In genomic region chr6:154139894-154140293, GRCh38 we compare ENCODE assay signal across 24 cellular contexts.
A peak's percentile ranks its signal among the peaks of the same experiment; 100 is the strongest.
DNase-seq lines count a peak whose midpoint lies in the region; ATAC-seq and TF ChIP-seq lines count a peak whose summit lies in the region.
"Had no signal": no experiment of that assay in that cellular context is flagged by ENCODE, and none has a peak within 500 bp of the region (broad histone marks: within the 10 kb centered on the region; RNA-seq: fewer than 3 reads in every experiment).

No MANE protein-coding gene starts in this region.

- TF ChIP-seq POLR2A in upper lobe of left lung (IDR thresholded peaks at IDR 0.05): no peak
- no peak for TF ChIP-seq POLR2A in vagina (IDR thresholded peaks at IDR 0.05)

- POLR2A ChIA-PET in CD4-positive, alpha-beta memory T cell (lab: Charles Lee; ENCODE audit: partially characterized antibody): no interaction called here
- POLR2A ChIA-PET in SK-N-SH (lab: Yijun Ruan, JAX): no interaction called here

- no peaks in the 10 kb centered on the region for H3F3A ChIP-seq in SK-N-SH (replicated peaks; ENCODE audit: insufficient read depth)

- no peak overlapping the region for H3K4me2 ChIP-seq in SK-N-SH

- peak; percentile 19 for ATAC-seq in effector memory CD8-positive, alpha-beta T cell (replicated peaks)
- peak; percentile 26 to 54 for ATAC-seq in upper lobe of left lung (ENCODE audit: low FRiP score in 2 of 2)
- ATAC-seq: naive thymus-derived CD8-positive, alpha-beta T cell; SK-N-SH treated with all-trans-retinoic acid at 6 μM for 48 hours had no signal

- no peaks in the 10 kb centered on the region for H3K36me3 ChIP-seq in upper lobe of left lung
- no peaks in the 10 kb centered on the region for H3K36me3 ChIP-seq in vagina
- H3K36me3 ChIP-seq in CD4-positive, alpha-beta memory T cell (ENCODE audit: insufficient read depth, low read length): no peaks in the 10 kb centered on the region
- H3K36me3 ChIP-seq in SK-N-SH (replicated peaks in 1 of 2; ENCODE audit: control insufficient read depth in 1 of 2, insufficient read depth in 2 of 2, low read length in 1 of 2): no peaks in the 10 kb centered on the region
- H3K36me3 ChIP-seq: Peyer's patch had no signal

- H3K27me3 ChIP-seq in upper lobe of left lung: no peaks in the 10 kb centered on the region
- H3K27me3 ChIP-seq in vagina: no peaks in the 10 kb centered on the region
- no peaks in the 10 kb centered on the region for H3K27me3 ChIP-seq in CD4-positive, alpha-beta memory T cell (ENCODE audit: insufficient read depth, low read length)
- H3K27me3 ChIP-seq in SK-N-SH (ENCODE audit: insufficient read depth): no peaks in the 10 kb centered on the region
- H3K27me3 ChIP-seq: Peyer's patch had no signal

- H3K9me2 ChIP-seq in SK-N-SH: no peaks in the 10 kb centered on the region

- CTCF ChIA-PET in CD4-positive, alpha-beta memory T cell (lab: Charles Lee; ENCODE audit: partially characterized antibody): no interaction called here
- CTCF ChIA-PET in SK-N-SH (lab: Yijun Ruan, JAX): interaction anchor here (0.6 to 1.3 kb wide), 3 partner anchors 14 to 235 kb away, joined by 3 to 8 read pairs (median 3); no protein-coding TSS in a partner anchor

- TF ChIP-seq EP300 in upper lobe of left lung (IDR thresholded peaks at IDR 0.05): no peak
- no peak for TF ChIP-seq EP300 in SK-N-SH (IDR thresholded peaks at IDR 0.05; ENCODE audit: borderline replicate concordance in 1 of 2, low read depth in 1 of 2, low read length in 1 of 2)

- WGBS in upper lobe of left lung, 2 donors: 75 to 85% methylated on average over 6 of the region's 6 CpGs
- WGBS in SK-N-SH (ENCODE audit: low lambda C conversion rate): 86% methylated on average over 6 of the region's 6 CpGs

- H3K4me1 ChIP-seq in upper lobe of left lung: no peaks in the 10 kb centered on the region
- no peaks in the 10 kb centered on the region for H3K4me1 ChIP-seq in vagina
- no peaks in the 10 kb centered on the region for H3K4me1 ChIP-seq in CD4-positive, alpha-beta memory T cell (ENCODE audit: insufficient read depth, low read length)
- H3K4me1 ChIP-seq in SK-N-SH (ENCODE audit: control insufficient read depth in 1 of 2, insufficient read depth in 2 of 2, low read depth in 1 of 2, low read length in 1 of 2): no peaks in the 10 kb centered on the region
- H3K4me1 ChIP-seq: parathyroid adenoma, Peyer's patch had no signal

- H3K36me3 Mint-ChIP-seq in effector memory CD8-positive, alpha-beta T cell (ENCODE audit: insufficient read depth): no peaks in the 10 kb centered on the region
- no peaks in the 10 kb centered on the region for H3K36me3 Mint-ChIP-seq in CD4-positive, alpha-beta memory T cell
- H3K36me3 Mint-ChIP-seq: IgD-negative memory B cell; naive thymus-derived CD8-positive, alpha-beta T cell had no signal

- H3K27ac Mint-ChIP-seq in effector memory CD8-positive, alpha-beta T cell: no peak overlapping the region
- H3K27ac Mint-ChIP-seq in CD4-positive, alpha-beta memory T cell: no peak overlapping the region
- H3K27ac Mint-ChIP-seq: B cell; IgD-negative memory B cell; stimulated activated naive CD8-positive, alpha-beta T cell treated with anti-CD3 and anti-CD28 coated beads, Interleukin-15, Interleukin-2, amounts not matched to agents 100 ng/mL and 50 ng/mL, for 24 hours had no signal

- TF ChIP-seq RAD21 in SK-N-SH (IDR thresholded peaks at IDR 0.05; ENCODE audit: low read length): no peak

- intact Hi-C loops in vagina (cut with DNase I): no loop called here
- intact Hi-C loops in CD4-positive, alpha-beta memory T cell (cut with micrococcal nuclease): no loop called here

- H3K27ac ChIP-seq in upper lobe of left lung: peak overlapping the region in 1 of 4 donors; percentile 49
- H3K27ac ChIP-seq in vagina: no peak overlapping the region
- H3K27ac ChIP-seq in CD4-positive, alpha-beta memory T cell (ENCODE audit: low read depth, low read length): no peak overlapping the region
- H3K27ac ChIP-seq in SK-N-SH (ENCODE audit: low read depth in 2 of 2, low read length in 1 of 2): no peak overlapping the region
- H3K27ac ChIP-seq: parathyroid adenoma, Peyer's patch had no signal

- H3K9me3 ChIP-seq in upper lobe of left lung: no peaks in the 10 kb centered on the region
- no peaks in the 10 kb centered on the region for H3K9me3 ChIP-seq in vagina
- no peaks in the 10 kb centered on the region for H3K9me3 ChIP-seq in CD4-positive, alpha-beta memory T cell (ENCODE audit: control insufficient read depth in 1 of 2, low read length in 2 of 2)
- no peaks in the 10 kb centered on the region for H3K9me3 ChIP-seq in SK-N-SH
- H3K9me3 ChIP-seq: Peyer's patch had no signal

- H3K4me3 ChIP-seq in upper lobe of left lung (no peak overlapping the region), vagina (no peak overlapping the region), SK-N-SH (ENCODE audit: low read depth in 2 of 2, low read length in 1 of 2) (no peak overlapping the region)
- no peak overlapping the region for H3K4me3 ChIP-seq in CD4-positive, alpha-beta memory T cell (ENCODE audit: low read length in 2 of 2)
- H3K4me3 ChIP-seq: Peyer's patch had no signal

- H4K20me1 ChIP-seq in SK-N-SH (ENCODE audit: insufficient read depth): no peaks in the 10 kb centered on the region

- H2AFZ ChIP-seq in SK-N-SH (ENCODE audit: low read depth): no peak overlapping the region
- H2AFZ ChIP-seq: parathyroid adenoma had no signal

- no peak overlapping the region for H3K9ac ChIP-seq in SK-N-SH
- H3K9ac ChIP-seq: parathyroid adenoma had no signal

- TF ChIP-seq CTCF in upper lobe of left lung (IDR thresholded peaks at IDR 0.05): no peak
- TF ChIP-seq CTCF in vagina (IDR thresholded peaks at IDR 0.05): no peak
- TF ChIP-seq CTCF in SK-N-SH (IDR thresholded peaks at IDR 0.05): no peak

- H3K4me1 Mint-ChIP-seq in effector memory CD8-positive, alpha-beta T cell (ENCODE audit: low read depth in 2 of 2): no peaks in the 10 kb centered on the region
- no peaks in the 10 kb centered on the region for H3K4me1 Mint-ChIP-seq in CD4-positive, alpha-beta memory T cell
- H3K4me1 Mint-ChIP-seq: B cell, IgD-negative memory B cell had no signal

- H3K27me3 Mint-ChIP-seq in effector memory CD8-positive, alpha-beta T cell: peaks cover 20 to 47% of the 10 kb centered on the region in 2 donors
- peaks cover 10 to 14% of the 10 kb centered on the region in 2 donors for H3K27me3 Mint-ChIP-seq in CD4-positive, alpha-beta memory T cell
- H3K27me3 Mint-ChIP-seq: B cell had no signal

- peak; percentile 57 for DNase-seq in M059J (ENCODE audit: low read depth)
- no peak for DNase-seq in effector memory CD8-positive, alpha-beta T cell
- peak in 1 of 2 donors; percentile 30 for DNase-seq in upper lobe of left lung
- DNase-seq in NK-92 (lab: John Stamatoyannopoulos, UW; ENCODE audit: unreplicated experiment): no peak
- DNase-seq in vagina (ENCODE audit: extremely low spot score in 2 of 2): no peak
- DNase-seq in CD4-positive, alpha-beta memory T cell: no peak
- no peak for DNase-seq in SK-N-SH
- DNase-seq: activated CD4-positive, alpha-beta T cell treated with anti-CD3 and anti-CD28 coated beads for 48 hours; foreskin fibroblast; GDM1; mesendoderm; MM.1S; naive thymus-derived CD8-positive, alpha-beta T cell; NCI-H187 treated with DMSO at 0.1 percent for 48 hours; NCI-H524 treated with DMSO at 0.1 percent for 48 hours; Peyer's patch; stimulated activated CD4-positive, alpha-beta T cell treated with anti-CD3 and anti-CD28 coated beads, Interleukin-1b, Interleukin-23, amount 100 ng/mL, for 48 hours; trophoblast cell had no signal

- H3K9me3 Mint-ChIP-seq in effector memory CD8-positive, alpha-beta T cell: no peaks in the 10 kb centered on the region
- no peaks in the 10 kb centered on the region for H3K9me3 Mint-ChIP-seq in CD4-positive, alpha-beta memory T cell
- H3K9me3 Mint-ChIP-seq: IgD-negative memory B cell; naive thymus-derived CD8-positive, alpha-beta T cell; stimulated activated naive CD8-positive, alpha-beta T cell treated with anti-CD3 and anti-CD28 coated beads, Interleukin-15, Interleukin-2, amounts not matched to agents 100 ng/mL and 50 ng/mL, for 24 hours had no signal

- no peak overlapping the region for H3K4me3 Mint-ChIP-seq in effector memory CD8-positive, alpha-beta T cell
- H3K4me3 Mint-ChIP-seq in CD4-positive, alpha-beta memory T cell: no peak overlapping the region
- H3K4me3 Mint-ChIP-seq: B cell; IgD-negative memory B cell; naive thymus-derived CD8-positive, alpha-beta T cell; stimulated activated naive CD8-positive, alpha-beta T cell treated with anti-CD3 and anti-CD28 coated beads, Interleukin-15, Interleukin-2, amounts not matched to agents 100 ng/mL and 50 ng/mL, for 24 hours had no signal

- no peaks in the 10 kb centered on the region for H3K79me2 ChIP-seq in SK-N-SH (ENCODE audit: insufficient read depth)
- H3K79me2 ChIP-seq: parathyroid adenoma had no signal

TF ChIP-seq in PFSK-1, 5 proteins besides CTCF, POLR2A, EP300 and RAD21 (continues in another document):
- TF ChIP-seq FOXP2 (optimal IDR thresholded peaks at IDR 0.05; ENCODE audit: borderline replicate concordance, extremely low read depth, extremely low read length, insufficient read depth) (no peak), TAF1 (IDR thresholded peaks at IDR 0.05; ENCODE audit: borderline replicate concordance, insufficient read depth, low read length) (no peak)

TF ChIP-seq in SK-N-SH, 30 proteins besides CTCF, POLR2A, EP300 and RAD21 (continues in another document):
- TF ChIP-seq SMC3 (IDR thresholded peaks at IDR 0.05; ENCODE audit: low read depth, low read length) (no peak), USF2 (IDR thresholded peaks at IDR 0.05; ENCODE audit: borderline replicate concordance, low read depth, low read length) (no peak)
